Comparison of ENCODE assay signal across 34 cellular contexts in genomic region chr12:43126652-43127051, GRCh38.
"Had no signal": no experiment of that assay in that cellular context is flagged by ENCODE, and none has a peak within 500 bp of the region (broad histone marks: within the 10 kb centered on the region; RNA-seq: fewer than 3 reads in every experiment).

No MANE protein-coding gene starts in this region.

- H3K9me3 ChIP-seq: MG63 had no signal

- H3K36me3 ChIP-seq: MG63 had no signal

- H3K27ac ChIP-seq: KMS-11 had no signal

- H3K9ac ChIP-seq: KMS-11 had no signal

- H3K27me3 ChIP-seq: MG63 had no signal

- H3K4me2 ChIP-seq: KMS-11 had no signal

- DNase-seq: Karpas-422, Kasumi-1, MG63, MM.1S, MV-4-11, NCI-H1048, NCI-H1092, NCI-H1092 treated with DMSO at 0.1 percent for 48 hours, NCI-H1105, NCI-H1105 treated with DMSO at 0.1 percent for 48 hours, NCI-H1417, NCI-H1417 treated with DMSO at 0.1 percent for 48 hours, NCI-H1436, NCI-H1436 treated with DMSO at 0.1 percent for 48 hours, NCI-H146, NCI-H1694, NCI-H1694 treated with DMSO at 0.1 percent for 48 hours, NCI-H187, NCI-H187 treated with DMSO at 0.1 percent for 48 hours, NCI-H1930, NCI-H2029, NCI-H2029 treated with DMSO at 0.1 percent for 48 hours, NCI-H2081, NCI-H2081 treated with DMSO at 0.1 percent for 48 hours, NCI-H2107, NCI-H2171, NCI-H2171 treated with DMSO at 0.1 percent for 48 hours, NCI-H2227 treated with DMSO at 0.1 percent for 48 hours, NCI-H226, NCI-H345, NCI-H446, NCI-H446 treated with DMSO at 0.1 percent for 48 hours, NCI-H510A had no signal

- H3K4me3 ChIP-seq: MG63 had no signal
